Comparison of ENCODE assay signal across 15 cellular contexts in the genomic region with DNA sequence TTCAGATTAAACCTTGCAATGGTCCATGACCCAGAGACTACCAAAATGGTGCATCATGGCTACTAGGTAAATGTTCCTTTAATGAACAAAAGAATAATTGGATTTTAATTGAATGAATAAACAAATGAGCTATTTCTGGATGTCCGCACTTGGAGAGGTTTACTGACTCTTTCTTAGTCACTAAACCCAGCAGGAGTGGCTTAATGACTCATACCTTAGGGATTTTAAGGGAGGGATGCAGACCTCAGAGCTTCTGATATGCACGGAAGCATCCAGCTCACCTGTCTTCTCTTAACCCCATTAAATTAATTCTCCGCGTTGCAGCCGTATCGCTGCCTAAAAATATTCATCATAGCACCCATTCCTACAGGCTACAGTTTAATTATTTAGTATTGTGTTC.
DNase-seq lines count a peak whose midpoint lies in the region; FAIRE-seq and TF ChIP-seq lines count a peak whose summit lies in the region.
"Had no signal": no experiment of that assay in that cellular context is flagged by ENCODE, and none has a peak within 500 bp of the region (broad histone marks: within the 10 kb centered on the region; RNA-seq: fewer than 3 reads in every experiment).

No MANE protein-coding gene starts in this region.

- no peaks in the 10 kb centered on the region for H4K20me1 ChIP-seq in keratinocyte (ENCODE audit: control insufficient read depth, extremely low read depth, insufficient read depth, low read length)

- no peaks in the 10 kb centered on the region for H3K27me3 ChIP-seq in keratinocyte (ENCODE audit: control insufficient read depth, extremely low read depth, insufficient read depth, low read length)

- no peaks in the 10 kb centered on the region for H3K36me3 ChIP-seq in keratinocyte (ENCODE audit: control insufficient read depth in 2 of 2, extremely low read depth in 1 of 2, insufficient read depth in 2 of 2, low read length in 2 of 2)

- H3K4me3 ChIP-seq in astrocyte of the cerebellum (ENCODE audit: low read depth, low read length): no peak overlapping the region
- H3K4me3 ChIP-seq in keratinocyte (ENCODE audit: control insufficient read depth in 2 of 3, extremely low read depth in 1 of 3, insufficient read depth in 2 of 3, low read depth in 1 of 3, low read length in 3 of 3): no peak overlapping the region

- H3K9me1 ChIP-seq in keratinocyte (ENCODE audit: control insufficient read depth, extremely low read depth, insufficient read depth, low read length): no peaks in the 10 kb centered on the region

- dilution Hi-C loops in keratinocyte (cut with MboI; ENCODE audit: extremely low pct_ligation_motif_present, low sequenced_read_pairs): no loop called here

- H3K27ac ChIP-seq in keratinocyte (ENCODE audit: control insufficient read depth, insufficient read depth, low read length): peak overlapping the region; percentile 55

- H3K79me2 ChIP-seq in keratinocyte (ENCODE audit: control insufficient read depth, insufficient read depth, low read length): no peaks in the 10 kb centered on the region

- no peaks in the 10 kb centered on the region for H3K9me3 ChIP-seq in keratinocyte (ENCODE audit: control insufficient read depth, low read depth, low read length)

- peaks cover 13% of the 10 kb centered on the region for H3K4me1 ChIP-seq in keratinocyte (ENCODE audit: control insufficient read depth, extremely low read depth, insufficient read depth, low read length)

- no peak for TF ChIP-seq CTCF in astrocyte of the cerebellum (IDR thresholded peaks at IDR 0.05; ENCODE audit: low read depth, low read length, missing control alignments)
- TF ChIP-seq CTCF in keratinocyte (optimal IDR thresholded peaks at IDR 0.05 in 1 of 3, IDR thresholded peaks at IDR 0.05 in 1 of 3, conservative IDR thresholded peaks at IDR 0.05 in 1 of 3; ENCODE audit: extremely low read depth in 1 of 3, insufficient read depth in 2 of 3, low read length in 3 of 3): no peak
- no peak for TF ChIP-seq CTCF in GM20000 (IDR thresholded peaks at IDR 0.05; ENCODE audit: extremely low read depth, missing control alignments)

- DNase-seq in AG20443 (ENCODE audit: low spot score): peak; percentile 60
- DNase-seq in LHCN-M2 (ENCODE audit: low read depth): peak; percentile 83
- DNase-seq in astrocyte of the cerebellum (ENCODE audit: low read depth): peak; percentile 79
- peak; percentile 44 for DNase-seq in keratinocyte (ENCODE audit: low read depth, low spot score)
- no peak for DNase-seq in OCI-M1 (lab: John Stamatoyannopoulos, UW)
- no peak for DNase-seq in occipital lobe (lab: John Stamatoyannopoulos, UW)
- no peak for DNase-seq in GM20000 (ENCODE audit: low spot score)
- no peak for DNase-seq in HuH-7.5 (ENCODE audit: low spot score)
- DNase-seq: activated CD8-positive, alpha-beta T cell treated with anti-CD3 and anti-CD28 coated beads, Interleukin-2, amount 10 ng/mL, durations not matched to agents 7 days and 5 days; activated naive CD4-positive, alpha-beta T cell treated with anti-CD3 and anti-CD28 coated beads for 36 hours; CD8-positive, alpha-beta T cell; hippocampal formation; NCI-H1105 treated with DMSO at 0.1 percent for 48 hours; NCI-H526 treated with DMSO at 0.1 percent for 48 hours; T-helper 17 cell had no signal

- peak; percentile 87 for FAIRE-seq in keratinocyte (lab: Jason Lieb, UNC)

- H3K4me2 ChIP-seq in keratinocyte (ENCODE audit: control insufficient read depth, extremely low read depth, insufficient read depth, low read depth, low read length): peak overlapping the region; percentile 46

- H2AFZ ChIP-seq in keratinocyte (ENCODE audit: control insufficient read depth, low read length): no peak overlapping the region

- H3K9ac ChIP-seq in keratinocyte (ENCODE audit: control insufficient read depth, extremely low read depth, insufficient read depth, low read length): no peak overlapping the region

- in situ Hi-C loops in astrocyte of the cerebellum (cut with HindIII; ENCODE audit: low sequenced_read_pairs): no loop called here

Comparison
In these comparisons a context has a peak if more than half of its experiments do, and no peak if none do; other contexts are left out.
1. DNase-seq: peak in AG20443 (single experiment), LHCN-M2 (single experiment), astrocyte of the cerebellum (single experiment) and keratinocyte (single experiment); none in OCI-M1 (single experiment), occipital lobe (single experiment), GM20000 (single experiment) and HuH-7.5 (single experiment).